Comparison of ENCODE assay signal across 21 cellular contexts in genomic region chr6:98576811-98577210, GRCh38.
"Had no signal": no experiment of that assay in that cellular context is flagged by ENCODE, and none has a peak within 500 bp of the region (broad histone marks: within the 10 kb centered on the region; RNA-seq: fewer than 3 reads in every experiment).

No MANE protein-coding gene starts in this region.

- H3K4me3 Mint-ChIP-seq: activated CD4-positive, alpha-beta memory T cell treated with anti-CD3 and anti-CD28 coated beads, Interleukin-2, amount 10 ng/mL, durations not matched to agents 7 days and 5 days; activated CD4-positive, alpha-beta T cell treated with anti-CD3 and anti-CD28 coated beads, Interleukin-2, amount 10 ng/mL, durations not matched to agents 24 days and 14 days; activated naive CD8-positive, alpha-beta T cell treated with anti-CD3 and anti-CD28 coated beads, Interleukin-2, amount 50 U/mL, for 24 hours; activated T-cell treated with anti-CD3 and anti-CD28 coated beads, Interleukin-2, amount 50 U/mL, for 72 hours; central memory CD8-positive, alpha-beta T cell; natural killer cell treated with Interleukin-12 subunit alpha and Interleukin-12 subunit beta and Interleukin-15 and Interleukin-18, amount 100 ng/mL, for 72 hours had no signal

- ATAC-seq: activated naive CD8-positive, alpha-beta T cell treated with anti-CD3 and anti-CD28 coated beads, Interleukin-2, amount 50 U/mL, for 24 hours; activated T-cell treated with anti-CD3 and anti-CD28 coated beads, Interleukin-2, amount 50 U/mL, for 72 hours; foreskin keratinocyte; left lung; natural killer cell treated with Interleukin-12 subunit alpha and Interleukin-12 subunit beta and Interleukin-15 and Interleukin-18, amount 100 ng/mL, for 72 hours; stimulated activated naive CD8-positive, alpha-beta T cell treated with anti-CD3 and anti-CD28 coated beads, Interleukin-15, Interleukin-2, amounts not matched to agents 100 U/mL and 50 U/mL, for 24 hours; upper lobe of right lung had no signal

- H3K36me3 Mint-ChIP-seq: natural killer cell treated with Interleukin-12 subunit alpha and Interleukin-12 subunit beta and Interleukin-15 and Interleukin-18, amount 100 ng/mL, for 72 hours had no signal

- H3K4me1 ChIP-seq: breast epithelium, foreskin keratinocyte, left lung, prostate gland, thyroid gland, upper lobe of right lung had no signal

- H3K9me3 Mint-ChIP-seq: activated CD4-positive, alpha-beta memory T cell treated with anti-CD3 and anti-CD28 coated beads, Interleukin-2, amount 10 ng/mL, durations not matched to agents 7 days and 5 days; activated CD4-positive, alpha-beta T cell treated with anti-CD3 and anti-CD28 coated beads, Interleukin-2, amount 10 ng/mL, durations not matched to agents 24 days and 14 days; activated naive CD8-positive, alpha-beta T cell treated with anti-CD3 and anti-CD28 coated beads, Interleukin-2, amount 50 U/mL, for 24 hours; activated T-cell treated with anti-CD3 and anti-CD28 coated beads, Interleukin-2, amount 50 U/mL, for 72 hours had no signal

- H3K27ac Mint-ChIP-seq: activated CD4-positive, alpha-beta memory T cell treated with anti-CD3 and anti-CD28 coated beads, Interleukin-2, amount 10 ng/mL, durations not matched to agents 7 days and 5 days; activated CD4-positive, alpha-beta T cell treated with anti-CD3 and anti-CD28 coated beads, Interleukin-2, amount 10 ng/mL, durations not matched to agents 24 days and 14 days; activated naive CD8-positive, alpha-beta T cell treated with anti-CD3 and anti-CD28 coated beads, Interleukin-2, amount 50 U/mL, for 24 hours; activated T-cell treated with anti-CD3 and anti-CD28 coated beads, Interleukin-2, amount 50 U/mL, for 72 hours; natural killer cell treated with Interleukin-12 subunit alpha and Interleukin-12 subunit beta and Interleukin-15 and Interleukin-18, amount 100 ng/mL, for 72 hours had no signal

- DNase-seq: activated CD4-positive, alpha-beta memory T cell treated with anti-CD3 and anti-CD28 coated beads, Interleukin-2, amount 10 ng/mL, durations not matched to agents 7 days and 5 days; activated CD4-positive, alpha-beta T cell treated with anti-CD3 and anti-CD28 coated beads, Interleukin-2, amount 10 ng/mL, durations not matched to agents 24 days and 14 days; activated gamma-delta T cell; activated naive CD4-positive, alpha-beta T cell treated with anti-CD3 and anti-CD28 coated beads, Interleukin-2, amount 50 U/mL, for 16 hours; activated naive CD8-positive, alpha-beta T cell treated with anti-CD3 and anti-CD28 coated beads, Interleukin-2, amount 50 U/mL, for 24 hours; activated T-cell treated with anti-CD3 and anti-CD28 coated beads, Interleukin-2, amount 50 U/mL, for 72 hours; effector memory CD4-positive, alpha-beta T cell; foreskin keratinocyte; kidney glomerular epithelial cell; left lung; stimulated activated CD4-positive, alpha-beta T cell treated with anti-CD3 and anti-CD28 coated beads, Interleukin-4, amount 100 ng/mL, for 24 hours; stimulated activated naive CD8-positive, alpha-beta T cell treated with anti-CD3 and anti-CD28 coated beads, Interleukin-15, Interleukin-2, amounts not matched to agents 100 U/mL and 50 U/mL, for 24 hours; T-helper 2 cell; thyroid gland; upper lobe of right lung had no signal

- H3K36me3 ChIP-seq: breast epithelium, left lung, prostate gland, thyroid gland, upper lobe of right lung had no signal

- H3K27ac ChIP-seq: breast epithelium, foreskin keratinocyte, left lung, prostate gland, thyroid gland, upper lobe of right lung had no signal

- H3K9me3 ChIP-seq: breast epithelium, left lung, prostate gland, thyroid gland, upper lobe of right lung had no signal

- H3K4me1 Mint-ChIP-seq: activated CD4-positive, alpha-beta memory T cell treated with anti-CD3 and anti-CD28 coated beads, Interleukin-2, amount 10 ng/mL, durations not matched to agents 7 days and 5 days; activated CD4-positive, alpha-beta T cell treated with anti-CD3 and anti-CD28 coated beads, Interleukin-2, amount 10 ng/mL, durations not matched to agents 24 days and 14 days; activated naive CD8-positive, alpha-beta T cell treated with anti-CD3 and anti-CD28 coated beads, Interleukin-2, amount 50 U/mL, for 24 hours; central memory CD8-positive, alpha-beta T cell had no signal

- FAIRE-seq: colon had no signal

- H3K27me3 ChIP-seq: breast epithelium, foreskin keratinocyte, left lung, thyroid gland, upper lobe of right lung had no signal

- H3K4me3 ChIP-seq: breast epithelium, left lung, lung, prostate gland, thyroid gland, upper lobe of right lung had no signal

- H3K27me3 Mint-ChIP-seq: activated CD4-positive, alpha-beta memory T cell treated with anti-CD3 and anti-CD28 coated beads, Interleukin-2, amount 10 ng/mL, durations not matched to agents 7 days and 5 days; central memory CD8-positive, alpha-beta T cell; natural killer cell treated with Interleukin-12 subunit alpha and Interleukin-12 subunit beta and Interleukin-15 and Interleukin-18, amount 100 ng/mL, for 72 hours had no signal
